Comparison of ENCODE assay signal across 11 cellular contexts in the genomic region with DNA sequence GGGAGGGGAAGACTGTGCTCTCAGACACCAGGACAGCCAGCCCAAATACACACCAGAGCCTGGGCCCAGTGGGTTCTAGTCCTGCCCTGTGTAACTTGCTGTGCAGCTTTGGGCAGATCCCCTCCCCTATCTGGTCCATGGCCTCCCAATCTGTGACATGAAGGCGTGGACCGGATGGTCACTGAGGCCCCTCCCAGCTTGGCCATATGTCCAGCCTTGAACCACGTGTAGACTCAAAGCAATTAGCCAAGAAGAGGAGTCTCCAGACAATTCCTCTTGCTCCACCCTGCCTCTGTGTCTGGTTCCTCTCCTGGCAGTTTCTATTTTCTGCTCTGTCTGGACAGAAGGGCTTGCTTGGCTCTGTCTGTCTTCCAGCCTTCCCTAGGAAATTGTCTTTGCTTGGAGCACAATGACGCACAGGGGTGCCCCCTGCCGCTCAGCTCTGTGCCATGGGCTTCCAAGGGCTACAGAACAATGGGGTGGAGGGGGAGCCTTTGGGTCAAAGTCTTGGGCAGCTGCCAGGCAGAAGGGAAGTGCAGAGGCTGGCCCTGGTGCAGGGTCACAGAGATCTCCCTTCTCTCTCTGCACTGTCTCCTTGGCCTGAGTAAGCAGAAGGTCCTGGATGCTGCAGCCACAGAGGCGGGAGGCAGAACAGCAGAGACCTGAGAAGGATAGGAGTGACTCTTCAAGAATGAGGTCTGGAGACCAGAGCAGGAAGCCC.
DNase-seq lines count a peak whose midpoint lies in the region; ATAC-seq and TF ChIP-seq lines count a peak whose summit lies in the region.
"Had no signal": no experiment of that assay in that cellular context is flagged by ENCODE, and none has a peak within 500 bp of the region (broad histone marks: within the 10 kb centered on the region; RNA-seq: fewer than 3 reads in every experiment).

No MANE protein-coding gene starts in this region.

- no peak overlapping the region for H3K18ac ChIP-seq in H9 (ENCODE audit: insufficient read length, low read depth, low read length)

- no peaks in the 10 kb centered on the region for H3K9me3 Mint-ChIP-seq in H9
- H3K9me3 Mint-ChIP-seq: activated naive CD8-positive, alpha-beta T cell treated with anti-CD3 and anti-CD28 coated beads, Interleukin-2, amount 10 ng/mL, durations not matched to agents 7 days and 5 days; naive thymus-derived CD8-positive, alpha-beta T cell had no signal

- no peak overlapping the region for H2AFZ ChIP-seq in H9 (ENCODE audit: low read length)

- H3K27me3 ChIP-seq in H9 (ENCODE audit: insufficient read depth, low read length) = no peaks in the 10 kb centered on the region
- H3K27me3 ChIP-seq: vagina had no signal

- H3K4ac ChIP-seq in H9 (ENCODE audit: low read depth, low read length) = no peak overlapping the region

- H3K4me2 ChIP-seq in H9 (ENCODE audit: insufficient read depth, insufficient read length, low read length) = no peak overlapping the region

- H3K23me2 ChIP-seq in H9 (ENCODE audit: insufficient read length, low read depth, low read length, poor library complexity, severe bottlenecking) = no peaks in the 10 kb centered on the region

- H3K4me1 ChIP-seq in H9 (ENCODE audit: insufficient read depth, low read length) = no peaks in the 10 kb centered on the region

- no peak overlapping the region for H2AK5ac ChIP-seq in H9 (ENCODE audit: insufficient read length, low read length)

- no peak overlapping the region for H2BK12ac ChIP-seq in H9 (ENCODE audit: insufficient read length, low read depth, low read length)

- no peak overlapping the region for H4K5ac ChIP-seq in H9 (ENCODE audit: insufficient read length, low read depth, low read length)

- H3K9ac ChIP-seq in H9 (ENCODE audit: extremely low read depth, insufficient read length, low read length) = no peak overlapping the region

- H3K56ac ChIP-seq in H9 (ENCODE audit: insufficient read length, low read depth, low read length) = no peak overlapping the region

- no peaks in the 10 kb centered on the region for H4K20me1 ChIP-seq in H9 (ENCODE audit: control insufficient read depth, insufficient read depth, insufficient read length)

- no peak overlapping the region for H2BK20ac ChIP-seq in H9 (ENCODE audit: low read depth, low read length, poor library complexity, severe bottlenecking)

- no peak overlapping the region for H3T11ph ChIP-seq in H9 (ENCODE audit: low read length)

- no peak overlapping the region for H3K4me3 Mint-ChIP-seq in H9
- H3K4me3 Mint-ChIP-seq: activated naive CD8-positive, alpha-beta T cell treated with anti-CD3 and anti-CD28 coated beads, Interleukin-2, amount 10 ng/mL, durations not matched to agents 7 days and 5 days; naive thymus-derived CD8-positive, alpha-beta T cell had no signal

- WGBS in H9 (ENCODE audit: extremely low coverage, insufficient read length, low lambda C conversion rate) = no CpG with 5 or more reads among the region's 6 CpGs

- no peak overlapping the region for H3K27ac ChIP-seq in H9 (ENCODE audit: insufficient read length, low read depth, low read length)
- H3K27ac ChIP-seq: vagina had no signal

- no peak overlapping the region for H2BK15ac ChIP-seq in H9 (ENCODE audit: low read depth, low read length)

- no peak overlapping the region for H3K23ac ChIP-seq in H9 (ENCODE audit: insufficient read length, low read depth, low read length)

- H3K4me1 Mint-ChIP-seq in H9 = peaks cover 22% of the 10 kb centered on the region in 2 experiments

- no peaks in the 10 kb centered on the region for H3K9me3 ChIP-seq in H9 (ENCODE audit: control insufficient read depth, low read depth, low read length)
- H3K9me3 ChIP-seq: vagina had no signal

- H4K8ac ChIP-seq in H9 (replicated peaks; ENCODE audit: insufficient read length, low read depth, low read length) = no peak overlapping the region

- intact Hi-C loops in left cardiac atrium (cut with DNase I) = loop anchor here in 1 of 2 donors (10.0 kb wide), 1 partner anchor 83 kb away; no protein-coding TSS in a partner anchor

- no peak overlapping the region for H3K4me3 ChIP-seq in retinal pigment epithelial cell (ENCODE audit: low read length)
- H3K4me3 ChIP-seq: vagina had no signal

- no peaks in the 10 kb centered on the region for H3K79me1 ChIP-seq in H9 (ENCODE audit: insufficient read depth, low read depth, low read length, poor library complexity, severe bottlenecking)

- DNase-seq in H9 (peak; percentile 72), SK-MEL-5 (ENCODE audit: low read depth, low spot score) (peak; percentile 68), left cardiac atrium (peak; percentile 82), retinal pigment epithelial cell (ENCODE audit: low read depth) (no peak), SIG-M5 (lab: John Stamatoyannopoulos, UW) (no peak), NCI-H1436 treated with DMSO at 0.1 percent for 48 hours (lab: John Stamatoyannopoulos, UW) (no peak)
- no peak for DNase-seq in activated effector memory CD4-positive, alpha-beta T cell treated with anti-CD3 and anti-CD28 coated beads, Interleukin-2, amount 50 U/mL, for 16 hours
- DNase-seq: activated naive CD8-positive, alpha-beta T cell treated with anti-CD3 and anti-CD28 coated beads, Interleukin-2, amount 10 ng/mL, durations not matched to agents 7 days and 5 days had no signal

- H4K91ac ChIP-seq in H9 (ENCODE audit: insufficient read length, low read depth, low read length) = no peak overlapping the region

- no peak overlapping the region; the same call in 1 of the 2 replicates for H3K14ac ChIP-seq in H9 (ENCODE audit: insufficient read depth, low read length)

- TF ChIP-seq CTCF in H9 (conservative IDR thresholded peaks at IDR 0.05) (peak; percentile 52; the same call in 2 of the 3 replicates), retinal pigment epithelial cell (conservative IDR thresholded peaks at IDR 0.05; ENCODE audit: low read depth, low read length) (peak; percentile 56)

- ATAC-seq in left cardiac atrium = peak; percentile 72 to 84
- ATAC-seq in GM18505 (IDR thresholded peaks at IDR 0.05; ENCODE audit: unreplicated experiment) = no peak
- ATAC-seq: naive thymus-derived CD8-positive, alpha-beta T cell had no signal

- in situ Hi-C loops in SK-MEL-5 (cut with HindIII; ENCODE audit: low pct_unique_long_range_greater_than_20kb, low sequenced_read_pairs) = no loop called here

- peak overlapping the region in 1 of 3 experiments; percentile 68; a peak in 3 of 7 replicates for H3K27ac Mint-ChIP-seq in H9
- H3K27ac Mint-ChIP-seq: activated naive CD8-positive, alpha-beta T cell treated with anti-CD3 and anti-CD28 coated beads, Interleukin-2, amount 10 ng/mL, durations not matched to agents 7 days and 5 days had no signal

- H3K27me3 Mint-ChIP-seq in H9 (ENCODE audit: low read depth) = peaks cover 1% of the 10 kb centered on the region

- TF ChIP-seq POLR2A in GM18505 (IDR thresholded peaks at IDR 0.05; ENCODE audit: borderline replicate concordance, extremely low read depth, insufficient read depth, insufficient read length) = no peak

- H2BK120ac ChIP-seq in H9 (ENCODE audit: low read depth, low read length, poor library complexity, severe bottlenecking) = no peak overlapping the region

- H2BK5ac ChIP-seq in H9 (ENCODE audit: insufficient read length, low read length) = no peak overlapping the region

- no peaks in the 10 kb centered on the region for H3K79me2 ChIP-seq in H9 (ENCODE audit: insufficient read depth, low read length)

- no peaks in the 10 kb centered on the region for H3K36me3 Mint-ChIP-seq in H9 (ENCODE audit: insufficient read depth in 1 of 3, low read depth in 3 of 3)
- H3K36me3 Mint-ChIP-seq: naive thymus-derived CD8-positive, alpha-beta T cell had no signal

Comparison
In these comparisons a context has a peak if more than half of its experiments do, and no peak if none do; other contexts are left out.
1. DNase-seq: peak in H9 (single experiment), SK-MEL-5 (single experiment) and left cardiac atrium (single experiment); none in retinal pigment epithelial cell (single experiment), SIG-M5 (single experiment), activated effector memory CD4-positive, alpha-beta T cell treated with anti-CD3 and anti-CD28 coated beads, Interleukin-2, amount 50 U/mL, for 16 hours (single experiment) and NCI-H1436 treated with DMSO at 0.1 percent for 48 hours (single experiment).